Comparison of ENCODE assay signal across 8 cellular contexts in the genomic region with DNA sequence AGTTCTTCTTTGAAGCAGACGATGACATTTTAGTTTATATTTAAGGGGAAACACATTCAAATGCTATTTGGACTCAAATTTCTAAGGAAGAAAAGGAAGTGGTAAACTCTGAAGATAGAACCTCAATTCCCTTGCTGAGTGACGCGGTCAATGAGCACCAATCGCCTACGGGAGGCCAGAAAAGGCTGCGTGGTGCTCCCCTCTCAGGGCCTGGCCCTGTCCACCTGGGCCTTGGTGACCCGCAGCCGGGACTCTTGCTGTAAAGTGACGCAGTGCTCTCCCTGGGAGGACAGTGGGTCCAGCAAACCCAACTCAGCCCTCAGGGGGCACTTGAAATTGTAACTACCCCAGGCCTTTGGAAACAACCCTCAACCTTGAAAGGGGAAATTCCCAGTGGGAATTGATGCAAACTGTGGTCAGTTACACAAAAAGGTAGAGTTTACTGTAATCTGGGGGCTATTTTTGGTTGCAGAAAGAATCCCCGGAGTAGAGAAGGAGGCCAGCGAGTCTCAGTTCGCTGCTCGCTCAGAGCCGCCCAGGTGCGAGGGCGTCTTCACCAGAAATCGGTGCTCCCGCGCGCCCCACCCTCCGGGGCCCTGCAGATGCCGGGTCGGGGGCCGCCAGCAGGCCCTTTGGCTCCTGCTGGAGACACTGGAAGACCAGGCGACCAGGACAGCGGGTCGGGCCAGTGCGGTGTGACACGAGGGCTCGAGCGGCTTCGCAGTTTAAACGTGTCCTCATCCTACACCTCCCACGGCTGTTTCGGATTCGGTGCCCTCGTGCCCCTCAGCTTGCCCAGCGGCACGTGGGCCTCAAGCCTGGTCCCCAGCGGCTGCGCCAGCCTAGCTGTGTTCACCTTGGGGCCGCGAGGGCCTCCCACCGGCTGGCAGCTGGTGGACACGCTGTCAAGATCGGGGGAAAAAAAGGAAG. TPM values are rescaled to one million over a fixed set of nuclear protein-coding genes. Genes with fewer than 3 reads are reported as not detected.
DNase-seq lines count a peak whose midpoint lies in the region; ATAC-seq and TF ChIP-seq lines count a peak whose summit lies in the region.

No MANE protein-coding gene starts in this region.

- TF ChIP-seq CTCF in activated B cell treated with CpG ODN at 0.5 μM for 24 hours (IDR thresholded peaks at IDR 0.05), result no peak

- DNase-seq in activated B cell treated with CpG ODN at 0.5 μM for 24 hours (peak; percentile 77), NCI-H2196 (lab: John Stamatoyannopoulos, UW; ENCODE audit: unreplicated experiment) (no peak), nucleus accumbens (lab: John Stamatoyannopoulos, UW) (no peak)
- no peak for DNase-seq in naive thymus-derived CD8-positive, alpha-beta T cell
- no peak for DNase-seq in effector CD4-positive, alpha-beta T cell

- H3K4me1 Mint-ChIP-seq in activated B cell treated with CpG ODN at 0.5 μM for 24 hours, result peaks cover 64% of the 10 kb centered on the region
- H3K4me1 Mint-ChIP-seq in naive thymus-derived CD8-positive, alpha-beta T cell, result peaks cover 4 to 40% (median 10%) of the 10 kb centered on the region in 4 donors

- peak overlapping the region; percentile 74 for H3K4me3 Mint-ChIP-seq in activated B cell treated with CpG ODN at 0.5 μM for 24 hours
- H3K4me3 Mint-ChIP-seq in naive thymus-derived CD8-positive, alpha-beta T cell, result peak overlapping the region; percentile 41 to 88 (median 62)

- no peaks in the 10 kb centered on the region for H3K27me3 Mint-ChIP-seq in activated B cell treated with CpG ODN at 0.5 μM for 24 hours
- H3K27me3 Mint-ChIP-seq in naive thymus-derived CD8-positive, alpha-beta T cell, result peaks cover 0 to 12% (median 0%) of the 10 kb centered on the region in 5 donors

- no peaks in the 10 kb centered on the region for H3K9me3 Mint-ChIP-seq in activated B cell treated with CpG ODN at 0.5 μM for 24 hours
- no peaks in the 10 kb centered on the region for H3K9me3 Mint-ChIP-seq in naive thymus-derived CD8-positive, alpha-beta T cell

- peaks cover 21% of the 10 kb centered on the region for H3K36me3 Mint-ChIP-seq in activated B cell treated with CpG ODN at 0.5 μM for 24 hours (ENCODE audit: low read depth)
- H3K36me3 Mint-ChIP-seq in naive thymus-derived CD8-positive, alpha-beta T cell, result no peaks in the 10 kb centered on the region

- H3K27ac Mint-ChIP-seq in activated B cell treated with CpG ODN at 0.5 μM for 24 hours, result peak overlapping the region; percentile 93
- H3K27ac Mint-ChIP-seq in naive thymus-derived CD8-positive, alpha-beta T cell, result peak overlapping the region in 1 of 10 donors; percentile 68

- CTCF ChIA-PET in activated B cell treated with CpG ODN at 0.5 μM for 24 hours (lab: Charles Lee), result interaction anchor here (0.8 to 3.7 kb wide), 4 partner anchors 45 to 84 kb away, joined by 3 to 14 read pairs (median 6); no protein-coding TSS in a partner anchor

- intact Hi-C loops in activated B cell treated with CpG ODN at 0.5 μM for 24 hours (cut with micrococcal nuclease), result loop anchor here (1.0 to 5.0 kb wide), 10 partner anchors 9 to 209 kb away; partner anchors contain the start of genes DAP and MARCHF6

- ATAC-seq in GM18858 (IDR thresholded peaks at IDR 0.05; ENCODE audit: unreplicated experiment), result peak; percentile 16
- peak; percentile 28 for ATAC-seq in HG02759 (IDR thresholded peaks at IDR 0.05; ENCODE audit: unreplicated experiment)
- ATAC-seq in activated B cell treated with CpG ODN at 0.5 μM for 24 hours (ENCODE audit: low read depth), result peak; percentile 47
- no peak for ATAC-seq in naive thymus-derived CD8-positive, alpha-beta T cell
- ATAC-seq in activated CD4-positive, CD25-positive, alpha-beta regulatory T cell treated with anti-CD3 and anti-CD28 coated beads, Interleukin-2, amount 50 U/mL, for 24 hours, result no peak

- POLR2A ChIA-PET in activated B cell treated with CpG ODN at 0.5 μM for 24 hours (lab: Charles Lee), result interaction anchor here (0.6 to 11.5 kb wide), 16 partner anchors 9 to 122 kb away, joined by 3 to 158 read pairs (median 4); no protein-coding TSS in a partner anchor
- POLR2A ChIA-PET in naive thymus-derived CD8-positive, alpha-beta T cell (lab: Charles Lee), result no interaction called here

RNA-seq across cellular contexts. Expression of gene ANKRD33B, which starts 1.4 kb away (rescaled TPM):
- 156 and 170 TPM in 2 replicates for total RNA-seq in activated B cell treated with CpG ODN at 0.5 μM for 24 hours
- total RNA-seq in naive thymus-derived CD8-positive, alpha-beta T cell, result 1 to 10 TPM; 1.1 to 1.2 TPM
- under 1 TPM in 1 of 3 donors, not detected in 2; 0.06 TPM for polyA plus RNA-seq in naive thymus-derived CD8-positive, alpha-beta T cell

Comparison
In these comparisons a context has a peak if more than half of its experiments do, and no peak if none do; other contexts are left out.
1. ATAC-seq: peak in GM18858 (single experiment), HG02759 (single experiment) and activated B cell treated with CpG ODN at 0.5 μM for 24 hours (single experiment); none in naive thymus-derived CD8-positive, alpha-beta T cell (0 of 2) and activated CD4-positive, CD25-positive, alpha-beta regulatory T cell treated with anti-CD3 and anti-CD28 coated beads, Interleukin-2, amount 50 U/mL, for 24 hours (0 of 2).
2. RNA of gene ANKRD33B, which starts 1.4 kb away (total RNA-seq): 156 to 170 TPM in activated B cell treated with CpG ODN at 0.5 μM for 24 hours; 1.1 to 1.2 TPM in naive thymus-derived CD8-positive, alpha-beta T cell; every median in the first group is over 10 times any median in the second.